In genomic region chr2:9025746-9026145, GRCh38 we compare ENCODE assay signal across 27 cellular contexts.
"Had no signal": no experiment of that assay in that cellular context is flagged by ENCODE, and none has a peak within 500 bp of the region (broad histone marks: within the 10 kb centered on the region; RNA-seq: fewer than 3 reads in every experiment).

No MANE protein-coding gene starts in this region.

- H3K36me3 Mint-ChIP-seq: naive B cell; natural killer cell; stimulated activated effector memory CD8-positive, alpha-beta T cell treated with anti-CD3 and anti-CD28 coated beads, Interleukin-12 subunit alpha, Interleukin-12 subunit beta, amount 100 ng/mL, for 72 hours had no signal

- H3K36me3 ChIP-seq: lower lobe of right lung, ovary, prostate gland, spleen, suprapubic skin, thoracic aorta, tibial artery, upper lobe of left lung, vagina had no signal

- H3K27ac ChIP-seq: lower lobe of right lung, ovary, prostate gland, skin epidermis, spleen, suprapubic skin, thoracic aorta, tibial artery, upper lobe of left lung, vagina had no signal

- DNase-seq: hippocampal formation; kidney glomerular epithelial cell; left cardiac atrium; lower lobe of right lung; mammary epithelial cell; mesenchymal stem cell; naive B cell; natural killer cell; nephron progenitor cell; ovary; retina; right cardiac atrium; spleen; stimulated activated CD4-positive, alpha-beta T cell treated with anti-CD3 and anti-CD28 coated beads, Interleukin-4, amount 100 ng/mL, for 24 hours; stimulated activated naive CD4-positive, alpha-beta T cell; tibial artery; upper lobe of left lung had no signal

- H3K27ac Mint-ChIP-seq: naive B cell; natural killer cell; nephron progenitor cell; stimulated activated effector memory CD8-positive, alpha-beta T cell treated with anti-CD3 and anti-CD28 coated beads, Interleukin-12 subunit alpha, Interleukin-12 subunit beta, amount 100 ng/mL, for 72 hours; stimulated activated naive CD8-positive, alpha-beta T cell treated with anti-CD3 and anti-CD28 coated beads, Interleukin-15, Interleukin-2, amounts not matched to agents 100 ng/mL and 50 ng/mL, for 24 hours had no signal

- H3K4me1 Mint-ChIP-seq: naive B cell; natural killer cell; nephron progenitor cell; stimulated activated effector memory CD8-positive, alpha-beta T cell treated with anti-CD3 and anti-CD28 coated beads, Interleukin-12 subunit alpha, Interleukin-12 subunit beta, amount 100 ng/mL, for 72 hours had no signal

- H3K4me3 ChIP-seq: lower lobe of right lung, ovary, prostate gland, skin epidermis, spleen, suprapubic skin, thoracic aorta, tibial artery, upper lobe of left lung, vagina had no signal

- ATAC-seq: left cardiac atrium; left lobe of liver; natural killer cell; right cardiac atrium; sciatic nerve; stimulated activated effector memory CD8-positive, alpha-beta T cell treated with anti-CD3 and anti-CD28 coated beads, Interleukin-12 subunit alpha, Interleukin-12 subunit beta, amount 100 ng/mL, for 72 hours had no signal

- H3K4me1 ChIP-seq: prostate gland, spleen, vagina had no signal

- H3K9me3 Mint-ChIP-seq: natural killer cell; nephron progenitor cell; stimulated activated effector memory CD8-positive, alpha-beta T cell treated with anti-CD3 and anti-CD28 coated beads, Interleukin-12 subunit alpha, Interleukin-12 subunit beta, amount 100 ng/mL, for 72 hours; stimulated activated naive CD8-positive, alpha-beta T cell treated with anti-CD3 and anti-CD28 coated beads, Interleukin-15, Interleukin-2, amounts not matched to agents 100 ng/mL and 50 ng/mL, for 24 hours had no signal

- H3K4me3 Mint-ChIP-seq: naive B cell; natural killer cell; nephron progenitor cell; stimulated activated effector memory CD8-positive, alpha-beta T cell treated with anti-CD3 and anti-CD28 coated beads, Interleukin-12 subunit alpha, Interleukin-12 subunit beta, amount 100 ng/mL, for 72 hours; stimulated activated naive CD8-positive, alpha-beta T cell treated with anti-CD3 and anti-CD28 coated beads, Interleukin-15, Interleukin-2, amounts not matched to agents 100 ng/mL and 50 ng/mL, for 24 hours had no signal

- H3K27me3 ChIP-seq: ovary, tibial artery, upper lobe of left lung, vagina had no signal

- FAIRE-seq: keratinocyte had no signal

- H3K9me3 ChIP-seq: lower lobe of right lung, ovary, prostate gland, spleen, suprapubic skin, thoracic aorta, tibial artery, upper lobe of left lung, vagina had no signal
